11 cellular contexts compared by ENCODE assay signal in genomic region chr19:47369923-47370625, GRCh38. TPM values are rescaled to one million over a fixed set of nuclear protein-coding genes. Genes with fewer than 3 reads are reported as not detected.
A peak's percentile ranks its signal among the peaks of the same experiment; 100 is the strongest.
DNase-seq lines count a peak whose midpoint lies in the region; ATAC-seq, FAIRE-seq and TF ChIP-seq lines count a peak whose summit lies in the region.
"Had no signal": no experiment of that assay in that cellular context is flagged by ENCODE, and none has a peak within 500 bp of the region (broad histone marks: within the 10 kb centered on the region; RNA-seq: fewer than 3 reads in every experiment).

No MANE protein-coding gene starts in this region.

- intact Hi-C loops in mucosa of descending colon (cut with DNase I, micrococcal nuclease), result no loop called here

- no peaks in the 10 kb centered on the region for H3K27me3 ChIP-seq in MG63
- H3K27me3 ChIP-seq in bronchial epithelial cell (ENCODE audit: control insufficient read depth, insufficient read depth, low read length), result no peaks in the 10 kb centered on the region

- no peaks in the 10 kb centered on the region for H3K9me3 ChIP-seq in MG63
- H3K9me3 ChIP-seq in mucosa of descending colon, result no peaks in the 10 kb centered on the region

- FAIRE-seq in bronchial epithelial cell (lab: Jason Lieb, UNC), result no peak

- ATAC-seq in mucosa of descending colon (peak; percentile 51), GM21360 (IDR thresholded peaks at IDR 0.05; ENCODE audit: unreplicated experiment) (no peak), GM18867 (IDR thresholded peaks at IDR 0.05; ENCODE audit: unreplicated experiment) (no peak)
- ATAC-seq: stimulated activated naive CD8-positive, alpha-beta T cell treated with anti-CD3 and anti-CD28 coated beads, Interleukin-15, Interleukin-2, amounts not matched to agents 100 U/mL and 50 U/mL, for 24 hours had no signal

- H3K36me3 ChIP-seq in MG63 (peaks cover 88% of the 10 kb centered on the region), bronchial epithelial cell (ENCODE audit: control insufficient read depth, insufficient read depth, low read length) (peaks cover 29% of the 10 kb centered on the region), mucosa of descending colon (ENCODE audit: low read depth) (no peaks in the 10 kb centered on the region)

- DNase-seq in AG08395 (ENCODE audit: low spot score) (peak; percentile 70), MG63 (peak; percentile 35), bronchial epithelial cell (ENCODE audit: low read depth) (peak; percentile 27), mucosa of descending colon (no peak), GM20000 (ENCODE audit: low spot score) (no peak), iPS-NIHi7 (ENCODE audit: extremely low spot score) (no peak)
- DNase-seq: left cardiac atrium; NCI-H446 treated with DMSO at 0.1 percent for 48 hours; stimulated activated naive CD8-positive, alpha-beta T cell treated with anti-CD3 and anti-CD28 coated beads, Interleukin-15, Interleukin-2, amounts not matched to agents 100 U/mL and 50 U/mL, for 24 hours had no signal

- no peak for TF ChIP-seq CTCF in bronchial epithelial cell (IDR thresholded peaks at IDR 0.05; ENCODE audit: insufficient read depth, low read length, severe bottlenecking)
- TF ChIP-seq CTCF in mucosa of descending colon (IDR thresholded peaks at IDR 0.05), result no peak
- no peak for TF ChIP-seq CTCF in GM20000 (IDR thresholded peaks at IDR 0.05; ENCODE audit: extremely low read depth, missing control alignments)

- H3K4me1 ChIP-seq in mucosa of descending colon (ENCODE audit: low read depth), result no peaks in the 10 kb centered on the region

- H3K4me3 ChIP-seq in MG63 (no peak overlapping the region), bronchial epithelial cell (ENCODE audit: low read depth, low read length) (no peak overlapping the region), mucosa of descending colon (no peak overlapping the region)

RNA-seq across cellular contexts. Expression of gene DHX34, which starts 21.0 kb away (rescaled TPM):
- 18.0 and 25.3 TPM in 2 replicates for total RNA-seq in MG63 (2014; rRNA removed; shearing (Covaris generic); ENCODE audit: low replicate concordance)
- 9.5 and 13.3 TPM in 2 replicates for total RNA-seq in bronchial epithelial cell
- total RNA-seq in mucosa of descending colon, result 10 to 100 TPM in 2 of 3 donors, 1 to 10 TPM in 1; 8.7 to 12.3 (median 11.0) TPM

RNA-seq across cellular contexts. Expression of gene C5AR2, which starts 38.1 kb away (rescaled TPM):
- not detected in 2 replicates for total RNA-seq in MG63 (2014; rRNA removed; shearing (Covaris generic); ENCODE audit: low replicate concordance)
- total RNA-seq in bronchial epithelial cell (0.53 and 0.64 TPM in 2 replicates), mucosa of descending colon (1 to 10 TPM in 2 of 3 donors, under 1 TPM in 1; 0.29 to 1.6 (median 1.4) TPM)

RNA-seq across cellular contexts. Expression of gene MEIS3, which starts 49.3 kb away (rescaled TPM):
- 0.56 TPM in 1 of 2 replicates, not detected in the other for total RNA-seq in MG63 (2014; rRNA removed; shearing (Covaris generic); ENCODE audit: low replicate concordance)
- 8.7 and 11.3 TPM in 2 replicates for total RNA-seq in bronchial epithelial cell
- total RNA-seq in mucosa of descending colon, result 10 to 100 TPM in 1 of 3 donors, 1 to 10 TPM in 2; 2.1 to 11.6 (median 4.2) TPM

Comparison
In these comparisons a context has a peak if more than half of its experiments do, and no peak if none do; other contexts are left out.
1. DNase-seq: peak in AG08395 (single experiment), MG63 (single experiment) and bronchial epithelial cell (single experiment); none in mucosa of descending colon (0 of 3), GM20000 (single experiment) and iPS-NIHi7 (single experiment).